In the genomic region with DNA sequence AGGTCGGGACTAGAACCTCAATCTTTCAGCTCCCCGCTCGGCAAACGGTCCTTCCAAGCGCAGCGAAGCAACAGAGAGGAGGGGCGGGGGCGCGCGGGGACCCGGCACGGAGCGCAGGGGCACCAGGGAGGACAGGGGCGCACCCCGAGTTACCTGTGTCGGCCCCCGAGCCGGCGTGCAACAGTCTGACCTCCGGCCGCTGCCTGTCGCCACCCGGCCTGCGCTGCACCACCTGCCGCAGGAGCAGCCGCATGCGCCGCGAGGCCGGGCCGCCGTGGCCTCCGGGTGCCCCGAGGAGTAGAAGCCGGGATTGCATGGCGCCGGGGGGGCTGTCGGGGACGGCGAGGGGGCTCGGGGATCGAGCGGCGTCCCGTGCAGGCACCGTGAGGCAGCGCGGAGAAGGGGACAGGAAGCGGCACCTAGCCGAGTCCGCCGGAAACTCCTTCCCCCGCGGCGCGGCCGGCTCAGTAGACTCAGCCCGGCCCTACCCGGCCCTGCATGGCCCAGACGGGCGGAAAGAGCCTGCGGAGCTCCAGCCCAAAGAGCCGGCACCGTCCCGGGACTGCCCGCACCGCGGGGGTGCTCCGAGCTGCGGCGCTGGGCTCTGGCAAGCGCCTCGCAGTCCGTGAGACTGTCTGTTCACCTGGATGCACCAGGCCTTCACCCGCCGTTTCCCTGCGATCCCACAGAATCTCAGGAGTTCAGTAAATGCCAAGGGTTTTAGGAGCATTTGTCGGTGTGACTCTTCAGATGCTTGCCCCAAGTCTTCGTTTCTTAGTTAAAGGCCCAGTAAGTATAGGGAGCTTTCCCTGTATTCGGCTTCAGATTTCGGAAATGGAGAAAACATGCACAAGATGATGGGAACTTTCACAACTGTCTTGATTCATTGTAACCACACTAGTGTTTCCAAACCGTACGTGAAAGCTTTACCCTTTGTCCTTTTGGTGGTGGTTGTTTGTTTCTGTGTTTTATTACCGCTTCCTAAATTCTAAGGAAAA, we compare ENCODE assay signal across 1 cellular context.
TF ChIP-seq lines count a peak whose summit lies in the region.

A gene (minus strand): TSS at position 410 of the 998 bp plus-strand sequence. CDS start 94 bp downstream, at position 316.

TF ChIP-seq in H1, 55 proteins besides CTCF, POLR2A, EP300 and RAD21 (continued from another document):
- TF ChIP-seq TAF7 (optimal IDR thresholded peaks at IDR 0.05; ENCODE audit: borderline replicate concordance, low read depth, low read length), result peak; percentile 75
